In genomic region chr7:54409917-54410316, GRCh38 we compare ENCODE assay signal across 27 cellular contexts.
"Had no signal": no experiment of that assay in that cellular context is flagged by ENCODE, and none has a peak within 500 bp of the region (broad histone marks: within the 10 kb centered on the region; RNA-seq: fewer than 3 reads in every experiment).

No MANE protein-coding gene starts in this region.

- DNase-seq: islet precursor cell; mesendoderm; naive B cell; natural killer cell; nephron progenitor cell; retina; right lobe of liver; stimulated activated CD4-positive, alpha-beta T cell treated with anti-CD3 and anti-CD28 coated beads, Interleukin-12 subunit alpha, Interleukin-12 subunit beta, amount 100 ng/mL, for 4 hours; stimulated activated CD4-positive, alpha-beta T cell treated with anti-CD3 and anti-CD28 coated beads, Interleukin-15, amount 100 ng/mL, for 24 hours; stimulated activated CD4-positive, alpha-beta T cell treated with anti-CD3 and anti-CD28 coated beads, Interleukin-4, amount 100 ng/mL, for 4 hours; stimulated activated CD8-positive, alpha-beta memory T cell treated with anti-CD3 and anti-CD28 coated beads, Interleukin-4, amount 100 ng/mL, for 48 hours; stimulated activated naive CD4-positive, alpha-beta T cell treated with Interleukin-2 at 50 U/mL for 16 hours; stimulated activated naive CD8-positive, alpha-beta T cell treated with anti-CD3 and anti-CD28 coated beads, Interleukin-15, amount 100 ng/mL, for 72 hours; substantia nigra had no signal

- H3K9ac ChIP-seq: neural progenitor cell had no signal

- H3K79me2 ChIP-seq: hepatocyte had no signal

- H3K27me3 ChIP-seq: heart right ventricle, hepatocyte, neural progenitor cell, pancreas, right lobe of liver, tibial nerve, upper lobe of left lung, vagina had no signal

- H3K27ac ChIP-seq: heart right ventricle, hepatocyte, neural progenitor cell, pancreas, prostate gland, right lobe of liver, tibial nerve, upper lobe of left lung, vagina had no signal

- H3K27ac Mint-ChIP-seq: mesothelial cell of epicardium; naive B cell; natural killer cell; nephron progenitor cell; neural progenitor cell; stimulated activated memory B cell treated with anti-CD40 and anti-IgM and Interleukin-4, amounts not matched to agents 10 μg/mL and 1 μg/mL and 100 μg/mL, for 72 hours; stimulated activated naive CD8-positive, alpha-beta T cell treated with anti-CD3 and anti-CD28 coated beads, Interleukin-15, amount 100 ng/mL, for 72 hours had no signal

- H3K4me3 ChIP-seq: heart right ventricle, hepatocyte, lung, neural progenitor cell, pancreas, prostate gland, right lobe of liver, skin epidermis, tibial nerve, upper lobe of left lung, vagina had no signal

- H3K9me3 ChIP-seq: pancreas, prostate gland, right lobe of liver, vagina had no signal

- H3K4me1 ChIP-seq: heart right ventricle, neural progenitor cell, pancreas, prostate gland, right lobe of liver, tibial nerve, upper lobe of left lung, vagina had no signal

- ATAC-seq: heart right ventricle; left lobe of liver; natural killer cell; pancreas; stimulated activated memory B cell treated with anti-CD40 and anti-IgM and Interleukin-4, amounts not matched to agents 10 μg/mL and 1 μg/mL and 100 μg/mL, for 72 hours; stimulated activated naive CD8-positive, alpha-beta T cell treated with anti-CD3 and anti-CD28 coated beads, Interleukin-15, amount 100 ng/mL, for 72 hours had no signal

- H3K36me3 Mint-ChIP-seq: mesothelial cell of epicardium; naive B cell; neural progenitor cell; stimulated activated memory B cell treated with anti-CD40 and anti-IgM and Interleukin-4, amounts not matched to agents 10 μg/mL and 1 μg/mL and 100 μg/mL, for 72 hours had no signal

- H3K4me2 ChIP-seq: hepatocyte, neural progenitor cell had no signal

- H2AFZ ChIP-seq: hepatocyte, neural progenitor cell had no signal

- H3K36me3 ChIP-seq: heart right ventricle, neural progenitor cell, pancreas, prostate gland, right lobe of liver, tibial nerve, upper lobe of left lung, vagina had no signal

- H3K4me1 Mint-ChIP-seq: mesothelial cell of epicardium; naive B cell; natural killer cell; nephron progenitor cell; neural progenitor cell; stimulated activated memory B cell treated with anti-CD40 and anti-IgM and Interleukin-4, amounts not matched to agents 10 μg/mL and 1 μg/mL and 100 μg/mL, for 72 hours; stimulated activated naive CD8-positive, alpha-beta T cell treated with anti-CD3 and anti-CD28 coated beads, Interleukin-15, amount 100 ng/mL, for 72 hours had no signal

- H3K27me3 Mint-ChIP-seq: naive B cell; stimulated activated memory B cell treated with anti-CD40 and anti-IgM and Interleukin-4, amounts not matched to agents 10 μg/mL and 1 μg/mL and 100 μg/mL, for 72 hours; stimulated activated naive CD8-positive, alpha-beta T cell treated with anti-CD3 and anti-CD28 coated beads, Interleukin-15, amount 100 ng/mL, for 72 hours had no signal

- H3K4me3 Mint-ChIP-seq: mesothelial cell of epicardium; naive B cell; natural killer cell; nephron progenitor cell; neural progenitor cell; stimulated activated memory B cell treated with anti-CD40 and anti-IgM and Interleukin-4, amounts not matched to agents 10 μg/mL and 1 μg/mL and 100 μg/mL, for 72 hours; stimulated activated naive CD8-positive, alpha-beta T cell treated with anti-CD3 and anti-CD28 coated beads, Interleukin-15, amount 100 ng/mL, for 72 hours had no signal
